1 cellular context compared by ENCODE assay signal in genomic region chr11:80083561-80083960, GRCh38.
TF ChIP-seq lines count a peak whose summit lies in the region.

No MANE protein-coding gene starts in this region.

TF ChIP-seq in IMR-90, 13 proteins besides CTCF, POLR2A, EP300 and RAD21:
- TF ChIP-seq MXI1 (IDR thresholded peaks at IDR 0.05; ENCODE audit: borderline replicate concordance, low read depth, low read length) (no peak), MAZ (IDR thresholded peaks at IDR 0.05; ENCODE audit: borderline replicate concordance, low read depth, low read length) (no peak), CEBPB (IDR thresholded peaks at IDR 0.05; ENCODE audit: low read depth, low read length) (no peak), BHLHE40 (IDR thresholded peaks at IDR 0.05; ENCODE audit: low read depth, low read length) (no peak), ELK1 (IDR thresholded peaks at IDR 0.05; ENCODE audit: borderline replicate concordance, low read depth, low read length) (no peak)
